ENCODE assay signal across 8 cellular contexts in genomic region chr11:111878766-111879636, GRCh38. TPM values are rescaled to one million over a fixed set of nuclear protein-coding genes. Genes with fewer than 3 reads are reported as not detected.
DNase-seq lines count a peak whose midpoint lies in the region; ATAC-seq and TF ChIP-seq lines count a peak whose summit lies in the region.

CFAP68 (plus strand) TSS chr11:111879541; CDS start chr11:111879561, 20 bp downstream.
FDXACB1 (minus strand) TSS chr11:111879165; CDS start chr11:111879132, 33 bp downstream.

- TF ChIP-seq CTCF in SK-N-SH (IDR thresholded peaks at IDR 0.05) (peak; percentile 91), omental fat pad (IDR thresholded peaks at IDR 0.05) (peak in 2 of 3 donors; percentile 86 to 95), thoracic aorta (IDR thresholded peaks at IDR 0.05) (peak; percentile 97)

- TF ChIP-seq EP300 in SK-N-SH (IDR thresholded peaks at IDR 0.05; ENCODE audit: borderline replicate concordance in 1 of 2, low read depth in 1 of 2, low read length in 1 of 2) = peak in 1 of 2 experiments; percentile 21; a peak in 2 of 4 replicates

- no peaks in the 10 kb centered on the region for H4K20me1 ChIP-seq in SK-N-SH (ENCODE audit: insufficient read depth)

- H3K4me3 ChIP-seq in SK-N-SH (ENCODE audit: low read depth in 2 of 2, low read length in 1 of 2) = peak within 1 kb of the TSS; percentile 72 to 84
- peak within 1 kb of the TSS; percentile 74 for H3K4me3 ChIP-seq in thoracic aorta

- H3K9ac ChIP-seq in SK-N-SH = peak within 1 kb of the TSS; percentile 71

- H3K9me3 ChIP-seq in SK-N-SH (no peaks in the 10 kb centered on the region), thoracic aorta (no peaks in the 10 kb centered on the region)

- ATAC-seq in HG02588 (IDR thresholded peaks at IDR 0.05; ENCODE audit: unreplicated experiment) (peak; percentile 92), omental fat pad (ENCODE audit: low FRiP score) (peak; percentile 98), thoracic aorta (ENCODE audit: insufficient number of reproducible peaks, low FRiP score, low read depth) (peak; percentile 98)
- ATAC-seq in activated naive CD4-positive, alpha-beta T cell treated with anti-CD3 and anti-CD28 coated beads, Interleukin-2, amount 50 U/mL, for 72 hours = peak; percentile 93 to 94

- H3K9me2 ChIP-seq in SK-N-SH = no peaks in the 10 kb centered on the region

- peak; percentile 49 for TF ChIP-seq POLR2A in GM10847 (IDR thresholded peaks at IDR 0.05; ENCODE audit: extremely low read depth, insufficient read length)

- CTCF ChIA-PET in SK-N-SH (lab: Yijun Ruan, JAX) = interaction anchor here (0.6 to 1.7 kb wide), 10 partner anchors 10 to 199 kb away, joined by 3 to 8 read pairs (median 3); no protein-coding TSS in a partner anchor

- peak; percentile 77 for TF ChIP-seq RAD21 in SK-N-SH (IDR thresholded peaks at IDR 0.05; ENCODE audit: low read length)

- H3F3A ChIP-seq in SK-N-SH (replicated peaks; ENCODE audit: insufficient read depth) = peaks cover 4% of the 10 kb centered on the region

- under 1% methylated on average over 44 of the region's 58 CpGs for WGBS in SK-N-SH (ENCODE audit: low lambda C conversion rate)

- H3K36me3 Mint-ChIP-seq in activated naive CD4-positive, alpha-beta T cell treated with anti-CD3 and anti-CD28 coated beads, Interleukin-2, amount 50 U/mL, for 72 hours = peaks cover 8 to 15% of the 10 kb centered on the region in 2 donors

- H3K36me3 ChIP-seq in SK-N-SH (replicated peaks in 1 of 2; ENCODE audit: control insufficient read depth in 1 of 2, insufficient read depth in 2 of 2, low read length in 1 of 2) (peaks cover 0 to 18% of the 10 kb centered on the region in 2 experiments), thoracic aorta (no peaks in the 10 kb centered on the region)

- H3K4me1 ChIP-seq in SK-N-SH (ENCODE audit: control insufficient read depth in 1 of 2, insufficient read depth in 2 of 2, low read depth in 1 of 2, low read length in 1 of 2) = peaks cover 0 to 8% of the 10 kb centered on the region in 2 experiments; a peak in 2 of 4 replicates
- H3K4me1 ChIP-seq in thoracic aorta (ENCODE audit: control insufficient read depth in 1 of 2, low read depth in 2 of 2) = peaks cover 4 to 19% of the 10 kb centered on the region in 2 donors

- H3K27ac Mint-ChIP-seq in activated naive CD4-positive, alpha-beta T cell treated with anti-CD3 and anti-CD28 coated beads, Interleukin-2, amount 50 U/mL, for 72 hours = peak within 1 kb of the TSS; percentile 98 to 100

- peak within 1 kb of the TSS; percentile 86 to 98 for H3K27ac ChIP-seq in SK-N-SH (ENCODE audit: low read depth in 2 of 2, low read length in 1 of 2)
- H3K27ac ChIP-seq in thoracic aorta = peak within 1 kb of the TSS; percentile 94 to 96

- peaks cover 0 to 4% of the 10 kb centered on the region in 2 donors for H3K9me3 Mint-ChIP-seq in activated naive CD4-positive, alpha-beta T cell treated with anti-CD3 and anti-CD28 coated beads, Interleukin-2, amount 50 U/mL, for 72 hours

- H3K4me2 ChIP-seq in SK-N-SH = peak within 1 kb of the TSS; percentile 75

- H2AFZ ChIP-seq in SK-N-SH (ENCODE audit: low read depth) = peak within 1 kb of the TSS; percentile 93

- peaks cover 6% of the 10 kb centered on the region; the same call in 1 of the 2 replicates for H3K79me2 ChIP-seq in SK-N-SH (ENCODE audit: insufficient read depth)

- DNase-seq in NCI-H1048 (lab: John Stamatoyannopoulos, UW) = peak; percentile 87
- peak; percentile 93 for DNase-seq in SK-N-SH
- DNase-seq in activated naive CD4-positive, alpha-beta T cell treated with anti-CD3 and anti-CD28 coated beads, Interleukin-2, amount 50 U/mL, for 72 hours (ENCODE audit: low spot score in 2 of 2) = peak; percentile 94 to 96
- DNase-seq in glomerular visceral epithelial cell (ENCODE audit: extremely low spot score) = peak; percentile 95
- DNase-seq in omental fat pad (ENCODE audit: low spot score) = peak; percentile 91
- peak; percentile 93 for DNase-seq in thoracic aorta (ENCODE audit: low spot score)

- POLR2A ChIA-PET in SK-N-SH (lab: Yijun Ruan, JAX) = interaction anchor here (1.0 kb wide), 1 partner anchor 48 kb away, joined by 5 read pairs; no protein-coding TSS in a partner anchor

- no peaks in the 10 kb centered on the region for H3K27me3 ChIP-seq in SK-N-SH (ENCODE audit: insufficient read depth)
- no peaks in the 10 kb centered on the region for H3K27me3 ChIP-seq in thoracic aorta (replicated peaks; ENCODE audit: insufficient read depth)

TF ChIP-seq in SK-N-SH, 30 proteins besides CTCF, POLR2A, EP300 and RAD21 (continues in another document):
- TF ChIP-seq MAX (IDR thresholded peaks at IDR 0.05; ENCODE audit: low read depth) (peak; percentile 87), USF2 (IDR thresholded peaks at IDR 0.05; ENCODE audit: borderline replicate concordance, low read depth, low read length) (no peak), YY1 (IDR thresholded peaks at IDR 0.05; ENCODE audit: low read depth) (peak; percentile 82), USF1 (IDR thresholded peaks at IDR 0.05; ENCODE audit: borderline replicate concordance, low read depth) (no peak), EZH2phosphoT487 (IDR thresholded peaks at IDR 0.05; ENCODE audit: borderline replicate concordance, low read depth) (no peak), NFIC (IDR thresholded peaks at IDR 0.05; ENCODE audit: borderline replicate concordance) (0 out of 2 replicates have a peak, but pooled peaks have one; percentile 10), RCOR1 (IDR thresholded peaks at IDR 0.05; ENCODE audit: low read length) (no peak), MXI1 (IDR thresholded peaks at IDR 0.05; ENCODE audit: low read depth, low read length) (peak; percentile 98), ELF1 (IDR thresholded peaks at IDR 0.05) (0 out of 2 replicates have a peak, but pooled peaks have one; percentile 43), SIN3A (IDR thresholded peaks at IDR 0.05; ENCODE audit: borderline replicate concordance, low read depth, low read length) (peak; percentile 68; the same call in 1 of the 2 replicates), GABPA (IDR thresholded peaks at IDR 0.05; ENCODE audit: low read depth) (peak; percentile 87), TCF12 (IDR thresholded peaks at IDR 0.05) (no peak), RXRA (IDR thresholded peaks at IDR 0.05; ENCODE audit: borderline replicate concordance, low read depth) (no peak), ZBTB33 (IDR thresholded peaks at IDR 0.05; ENCODE audit: borderline replicate concordance, low read depth) (no peak), NRF1 (IDR thresholded peaks at IDR 0.05; ENCODE audit: low read depth, low read length) (peak; percentile 58), JUND (IDR thresholded peaks at IDR 0.05) (no peak; the same call in 1 of the 2 replicates), POLR2AphosphoS5 (IDR thresholded peaks at IDR 0.05; ENCODE audit: low read depth, low read length) (peak; percentile 78), FOSL2 (IDR thresholded peaks at IDR 0.05; ENCODE audit: borderline replicate concordance, low read depth) (peak; percentile 32; the same call in 1 of the 2 replicates), SMC3 (IDR thresholded peaks at IDR 0.05; ENCODE audit: low read depth, low read length) (peak; percentile 60), GATA2 (CRISPR knock-in tag; IDR thresholded peaks at IDR 0.05) (no peak)

RNA-seq across cellular contexts. Expression of gene CFAP68, which starts in this region (rescaled TPM):
- polyA plus RNA-seq in SK-N-SH (2012; rRNA removed) = 36.7 and 61.2 TPM in 2 replicates
- 46.8 and 79.7 TPM in 2 replicates for polyA plus RNA-seq in SK-N-SH (2012; cell fraction: cytosol; rRNA removed)
- 18.1 and 22.1 TPM in 2 replicates for polyA plus RNA-seq in SK-N-SH (2012; cell fraction: nucleus; rRNA removed)
- total RNA-seq in activated naive CD4-positive, alpha-beta T cell treated with anti-CD3 and anti-CD28 coated beads, Interleukin-2, amount 50 U/mL, for 72 hours = 10 to 100 TPM; 30.8 to 35.7 TPM
- total RNA-seq in omental fat pad = 10 to 100 TPM; 12.2 to 40.0 (median 20.2) TPM
- 1 to 10 TPM; 1.9 to 9.7 TPM for total RNA-seq in thoracic aorta

RNA-seq across cellular contexts. Expression of gene FDXACB1, which starts in this region (rescaled TPM):
- 2.8 and 3.2 TPM in 2 replicates for polyA plus RNA-seq in SK-N-SH (2012; rRNA removed)
- polyA plus RNA-seq in SK-N-SH (2012; cell fraction: cytosol; rRNA removed) = 2.7 and 3.0 TPM in 2 replicates
- 3.4 and 5.7 TPM in 2 replicates for polyA plus RNA-seq in SK-N-SH (2012; cell fraction: nucleus; rRNA removed)
- 1 to 10 TPM; 4.9 to 5.1 TPM for total RNA-seq in activated naive CD4-positive, alpha-beta T cell treated with anti-CD3 and anti-CD28 coated beads, Interleukin-2, amount 50 U/mL, for 72 hours
- 1 to 10 TPM; 1.1 to 2.7 (median 1.6) TPM for total RNA-seq in omental fat pad
- 1 to 10 TPM in 1 of 2 donors, under 1 TPM in 1; 0.71 to 1.8 TPM for total RNA-seq in thoracic aorta

Comparison
In these comparisons a context has a peak if more than half of its experiments do, and no peak if none do; other contexts are left out.
1. Peak in every context shown above with its lines: DNase-seq, ATAC-seq, H3K4me3 ChIP-seq and H3K27ac ChIP-seq.